1 cellular context compared by ENCODE assay signal in genomic region chr6:167445568-167445967, GRCh38.
TF ChIP-seq lines count a peak whose summit lies in the region.

No MANE protein-coding gene starts in this region.

TF ChIP-seq in H1, 55 proteins besides CTCF, POLR2A, EP300 and RAD21:
- TF ChIP-seq CEBPB (IDR thresholded peaks at IDR 0.05; ENCODE audit: low read depth, low read length) (no peak), HDAC6 (IDR thresholded peaks at IDR 0.05; ENCODE audit: low read depth, low read length) (no peak), GABPA (IDR thresholded peaks at IDR 0.05; ENCODE audit: borderline replicate concordance, insufficient read depth, low read length) (no peak), PHF8 (conservative IDR thresholded peaks at IDR 0.05; ENCODE audit: low read depth, low read length) (no peak), CTBP2 (IDR thresholded peaks at IDR 0.05; ENCODE audit: borderline replicate concordance, insufficient read depth, insufficient read length, low read length) (no peak), SIN3A (conservative IDR thresholded peaks at IDR 0.05 in 1 of 2, IDR thresholded peaks at IDR 0.05 in 1 of 2; ENCODE audit: low read depth in 1 of 2, low read length in 2 of 2) (no peak), JUND (IDR thresholded peaks at IDR 0.05; ENCODE audit: low read length) (no peak), USF2 (IDR thresholded peaks at IDR 0.05; ENCODE audit: low read length) (no peak), ZNF274 (IDR thresholded peaks at IDR 0.05; ENCODE audit: borderline replicate concordance, extremely low read depth, low read length) (no peak), TAF7 (optimal IDR thresholded peaks at IDR 0.05; ENCODE audit: borderline replicate concordance, low read depth, low read length) (no peak), SP2 (IDR thresholded peaks at IDR 0.05; ENCODE audit: low read length) (no peak), RFX5 (IDR thresholded peaks at IDR 0.05; ENCODE audit: borderline replicate concordance, low read depth, low read length) (no peak), BCL11A (IDR thresholded peaks at IDR 0.05; ENCODE audit: low read depth in 2 of 2, low read length in 2 of 2) (no peak), KDM1A (IDR thresholded peaks at IDR 0.05; ENCODE audit: borderline replicate concordance, low read length) (no peak)
